20 cellular contexts compared by ENCODE assay signal in genomic region chr2:62897187-62897827, GRCh38.
DNase-seq lines count a peak whose midpoint lies in the region; ATAC-seq and TF ChIP-seq lines count a peak whose summit lies in the region.
"Had no signal": no experiment of that assay in that cellular context is flagged by ENCODE, and none has a peak within 500 bp of the region (broad histone marks: within the 10 kb centered on the region; RNA-seq: fewer than 3 reads in every experiment).

No MANE protein-coding gene starts in this region.

- H3K27me3 Mint-ChIP-seq in nephron progenitor cell (ENCODE audit: low read depth, poor library complexity): no peaks in the 10 kb centered on the region
- H3K27me3 Mint-ChIP-seq: B cell; CD4-positive, CD25-positive, alpha-beta regulatory T cell had no signal

- H3K4me1 ChIP-seq in PC-3 (ENCODE audit: insufficient read depth, low read length): peaks cover 31% of the 10 kb centered on the region
- no peaks in the 10 kb centered on the region for H3K4me1 ChIP-seq in PC-9 (replicated peaks; ENCODE audit: insufficient read depth)
- H3K4me1 ChIP-seq: BLaER1, Caco-2 had no signal

- H3K9me2 ChIP-seq in PC-3 (replicated peaks; ENCODE audit: low read length): no peaks in the 10 kb centered on the region
- H3K9me2 ChIP-seq in PC-9 (ENCODE audit: insufficient read depth): no peaks in the 10 kb centered on the region

- POLR2A ChIA-PET in PC-3 (lab: Charles Lee; ENCODE audit: unreplicated experiment): interaction anchor here (0.7 kb wide), 1 partner anchor 16 kb away, joined by 3 read pairs; no protein-coding TSS in a partner anchor
- POLR2A ChIA-PET in PC-9 (lab: Charles Lee; ENCODE audit: unreplicated experiment): interaction anchor here (0.6 kb wide), 2 partner anchors 28 to 1206 kb away, joined by 3 to 5 read pairs; no protein-coding TSS in a partner anchor

- no peak overlapping the region for H3K9ac ChIP-seq in PC-3 (ENCODE audit: low read length)
- H3K9ac ChIP-seq: BLaER1 had no signal

- H3K36me3 ChIP-seq in PC-3 (ENCODE audit: low read depth, low read length) (no peaks in the 10 kb centered on the region), PC-9 (ENCODE audit: low read depth) (0 out of 2 replicates have a peak, but pooled peaks cover 2% of the 10 kb centered on the region)
- H3K36me3 ChIP-seq: BLaER1 had no signal

- H4K20me1 ChIP-seq in PC-3 (ENCODE audit: low read length): no peaks in the 10 kb centered on the region
- no peaks in the 10 kb centered on the region for H4K20me1 ChIP-seq in PC-9 (ENCODE audit: insufficient read depth)
- H4K20me1 ChIP-seq: BLaER1 had no signal

- BruUV-seq in PC-3 (replicated peaks; lab: Mats Ljungman, UMichigan): no TSS peak
- BruUV-seq in PC-9 (replicated peaks; lab: Mats Ljungman, UMichigan): no TSS peak

- no peaks in the 10 kb centered on the region for H3K9me3 Mint-ChIP-seq in nephron progenitor cell
- H3K9me3 Mint-ChIP-seq: CD8-positive, alpha-beta T cell; GM23338; H9 had no signal

- no peaks in the 10 kb centered on the region for H3K4me1 Mint-ChIP-seq in nephron progenitor cell
- H3K4me1 Mint-ChIP-seq: B cell; CD4-positive, CD25-positive, alpha-beta regulatory T cell; GM23338; H9 had no signal

- intact Hi-C loops in PC-3 (cut with micrococcal nuclease) (no loop called here), PC-9 (cut with micrococcal nuclease; ENCODE audit: unreplicated experiment) (no loop called here)

- no peaks in the 10 kb centered on the region for H3K27me3 ChIP-seq in PC-3 (ENCODE audit: low read length)
- H3K27me3 ChIP-seq in PC-9 (ENCODE audit: insufficient read depth, low read depth): no peaks in the 10 kb centered on the region
- H3K27me3 ChIP-seq: BLaER1 had no signal

- H3K4me3 Mint-ChIP-seq in nephron progenitor cell: no peak overlapping the region
- H3K4me3 Mint-ChIP-seq: B cell; CD4-positive, CD25-positive, alpha-beta regulatory T cell; CD8-positive, alpha-beta T cell; GM23338; H9 had no signal

- H3K79me2 ChIP-seq in PC-3 (ENCODE audit: low read length) (no peaks in the 10 kb centered on the region), PC-9 (ENCODE audit: low read depth) (no peaks in the 10 kb centered on the region)

- peak; percentile 70 for ATAC-seq in PC-3
- no peak for ATAC-seq in GM21390 (IDR thresholded peaks at IDR 0.05; ENCODE audit: unreplicated experiment)
- ATAC-seq: CD8-positive, alpha-beta T cell; GM23338; HCT116 had no signal

- CTCF ChIA-PET in PC-3 (lab: Charles Lee): no interaction called here
- CTCF ChIA-PET in PC-9 (lab: Charles Lee): no interaction called here

- H3K4me2 ChIP-seq in PC-3 (ENCODE audit: low read length) (no peak overlapping the region), PC-9 (no peak overlapping the region)
- H3K4me2 ChIP-seq: BLaER1, GM23338 had no signal

- no peak overlapping the region for H2AFZ ChIP-seq in PC-3 (ENCODE audit: low read length)
- no peak overlapping the region for H2AFZ ChIP-seq in PC-9
- H2AFZ ChIP-seq: GM23338 had no signal

- H3K27ac ChIP-seq in PC-3 (ENCODE audit: low read length) (no peak overlapping the region), PC-9 (no peak overlapping the region)
- H3K27ac ChIP-seq: BLaER1, C4-2B had no signal

- no peak for TF ChIP-seq CTCF in PC-3 (conservative IDR thresholded peaks at IDR 0.05; ENCODE audit: low read depth, low read length)
- no peak for TF ChIP-seq CTCF in epithelial cell of esophagus (IDR thresholded peaks at IDR 0.05; ENCODE audit: insufficient read depth, low read depth, low read length, missing control alignments)
- TF ChIP-seq CTCF in nephron progenitor cell (IDR thresholded peaks at IDR 0.05): no peak
- no peak for TF ChIP-seq CTCF in PC-9 (conservative IDR thresholded peaks at IDR 0.05)

- DNase-seq in ELR (ENCODE audit: low read depth) (peak; percentile 3), PC-3 (peak; percentile 44), epithelial cell of esophagus (ENCODE audit: low read depth) (peak; percentile 28), nephron progenitor cell (no peak), HuH-7 (ENCODE audit: low spot score) (no peak), PC-9 (no peak)
- DNase-seq in activated CD8-positive, alpha-beta memory T cell treated with anti-CD3 and anti-CD28 coated beads for 24 hours: no peak
- DNase-seq: Caco-2; CD4-positive, CD25-positive, alpha-beta regulatory T cell; CD8-positive, alpha-beta T cell; DMS153; DND-41; GF-D8; H9 had no signal

- H3K4me3 ChIP-seq in PC-3 (ENCODE audit: low read length) (no peak overlapping the region), epithelial cell of esophagus (ENCODE audit: low read length) (no peak overlapping the region), PC-9 (no peak overlapping the region)
- H3K4me3 ChIP-seq: BLaER1, GM23338 had no signal

- peak overlapping the region; percentile 17 for H3K27ac Mint-ChIP-seq in nephron progenitor cell
- H3K27ac Mint-ChIP-seq: B cell; CD8-positive, alpha-beta T cell; GM23338; H9 had no signal

- no peaks in the 10 kb centered on the region for H3K36me3 Mint-ChIP-seq in nephron progenitor cell (ENCODE audit: low read depth)

- H3F3A ChIP-seq in PC-3 (ENCODE audit: low read length, unreplicated experiment) (peaks cover 4% of the 10 kb centered on the region), PC-9 (ENCODE audit: insufficient read depth, low read depth) (no peaks in the 10 kb centered on the region; the same call in 1 of the 2 replicates)

- H3K9me3 ChIP-seq in PC-3 (ENCODE audit: low read length) (no peaks in the 10 kb centered on the region), PC-9 (ENCODE audit: insufficient read depth, low read depth) (no peaks in the 10 kb centered on the region)
- H3K9me3 ChIP-seq: BLaER1, Caco-2 had no signal

Comparison
In these comparisons a context has a peak if more than half of its experiments do, and no peak if none do; other contexts are left out.
1. DNase-seq: peak in ELR (single experiment), PC-3 (single experiment) and epithelial cell of esophagus (single experiment); none in nephron progenitor cell (single experiment), HuH-7 (single experiment), PC-9 (0 of 2) and activated CD8-positive, alpha-beta memory T cell treated with anti-CD3 and anti-CD28 coated beads for 24 hours (single experiment).